Comparison of ENCODE assay signal across 23 cellular contexts in genomic region chr9:132024589-132024988, GRCh38.
"Had no signal": no experiment of that assay in that cellular context is flagged by ENCODE, and none has a peak within 500 bp of the region (broad histone marks: within the 10 kb centered on the region; RNA-seq: fewer than 3 reads in every experiment).

No MANE protein-coding gene starts in this region.

- FAIRE-seq: HepG2, K562 had no signal

- H3K27me3 Mint-ChIP-seq: T-cell had no signal

- H3K27ac ChIP-seq: KMS-11, RWPE1, SJCRH30 had no signal

- DNase-seq: IMR-90, Kasumi-1, MM.1S, NCI-H1092 treated with DMSO at 0.1 percent for 48 hours, NCI-H1436, NCI-H187, NCI-H2029, NCI-H2171 treated with DMSO at 0.1 percent for 48 hours, NCI-H345, NCI-H446 treated with DMSO at 0.1 percent for 48 hours, NCI-H510A treated with DMSO at 0.1 percent for 48 hours, NCI-H526, SHP77 treated with DMSO at 0.1 percent for 48 hours, SJCRH30, SW 1271, T-cell had no signal

- H3K4me2 ChIP-seq: KMS-11 had no signal

- H3K9me3 ChIP-seq: SJCRH30 had no signal

- H3K9ac ChIP-seq: KMS-11 had no signal

- H3K9me3 Mint-ChIP-seq: T-cell; T-helper 1 cell treated with Interleukin-12 subunit alpha and Interleukin-12 subunit beta and Interleukin-4 antibody, amounts not matched to agents 30 μg/mL and 1 μg/mL, for 36 hours had no signal

- ATAC-seq: HepG2, K562, Panc1, Right ventricle myocardium inferior, T-cell had no signal

- H3K36me3 ChIP-seq: SJCRH30 had no signal

- H3K4me3 ChIP-seq: K562, SJCRH30 had no signal

- H3K4me3 Mint-ChIP-seq: T-cell; T-helper 1 cell treated with Interleukin-12 subunit alpha and Interleukin-12 subunit beta and Interleukin-4 antibody, amounts not matched to agents 30 μg/mL and 1 μg/mL, for 36 hours had no signal

- H3K27ac Mint-ChIP-seq: T-cell; T-helper 1 cell treated with Interleukin-12 subunit alpha and Interleukin-12 subunit beta and Interleukin-4 antibody, amounts not matched to agents 30 μg/mL and 1 μg/mL, for 36 hours had no signal

- H3K27me3 ChIP-seq: SJCRH30 had no signal
